ENCODE assay signal across 8 cellular contexts in the genomic region with DNA sequence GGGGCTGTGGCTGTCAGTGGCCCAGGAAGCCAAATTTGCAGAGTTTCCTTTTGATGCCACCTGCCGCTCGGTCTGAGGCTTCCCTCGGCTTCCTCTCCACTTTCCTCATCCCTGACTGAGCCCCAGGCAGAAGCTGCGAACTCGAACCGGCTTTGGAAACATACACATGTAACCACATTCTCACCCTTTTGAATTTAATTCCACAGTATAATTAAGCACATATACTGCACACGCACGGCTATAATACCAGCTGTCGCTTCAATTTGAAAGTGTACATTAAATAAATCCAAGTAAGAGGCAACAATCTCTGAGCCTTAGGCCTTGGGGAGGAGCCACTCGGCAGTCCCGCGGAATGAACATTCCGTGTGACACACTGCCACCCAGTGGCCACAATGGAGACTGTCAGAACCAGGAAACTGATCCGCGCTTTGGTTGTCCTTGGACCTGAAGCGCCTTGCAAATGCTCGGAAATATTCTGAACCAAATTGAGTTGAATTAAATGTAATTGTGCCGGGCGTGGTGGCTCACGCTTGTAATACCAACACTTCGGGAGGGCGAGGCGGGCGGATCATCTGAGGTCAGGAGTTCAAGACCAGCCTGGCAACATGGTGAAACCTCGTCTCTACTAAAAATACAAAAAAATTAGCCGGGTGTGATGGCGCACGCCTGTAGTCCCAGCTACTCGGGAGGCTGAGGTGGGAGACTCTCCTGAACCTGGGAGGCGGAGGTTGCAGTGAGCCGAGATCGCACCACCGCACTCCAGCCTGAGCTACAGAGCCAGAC.
A peak's percentile ranks its signal among the peaks of the same experiment; 100 is the strongest.
DNase-seq lines count a peak whose midpoint lies in the region; ATAC-seq lines count a peak whose summit lies in the region.

No MANE protein-coding gene starts in this region.

- peak; percentile 83 to 86 for ATAC-seq in CD4-positive, CD25-positive, alpha-beta regulatory T cell (ENCODE audit: low read depth in 2 of 2)
- ATAC-seq in GM19397 (IDR thresholded peaks at IDR 0.05; ENCODE audit: unreplicated experiment) = peak; percentile 80
- peak; percentile 92 for ATAC-seq in HG03521 (IDR thresholded peaks at IDR 0.05; ENCODE audit: unreplicated experiment)

- H3K4me3 Mint-ChIP-seq in CD4-positive, CD25-positive, alpha-beta regulatory T cell = peak overlapping the region; percentile 1 to 88 (median 75)
- H3K4me3 Mint-ChIP-seq in activated CD4-positive, alpha-beta memory T cell treated with anti-CD3 and anti-CD28 coated beads, Interleukin-2, amount 10 ng/mL, durations not matched to agents 7 days and 5 days = peak overlapping the region; percentile 71

- peak overlapping the region in 2 of 3 donors; percentile 34 to 90 for H3K27ac Mint-ChIP-seq in CD4-positive, CD25-positive, alpha-beta regulatory T cell
- H3K27ac Mint-ChIP-seq in activated CD4-positive, alpha-beta memory T cell treated with anti-CD3 and anti-CD28 coated beads, Interleukin-2, amount 10 ng/mL, durations not matched to agents 7 days and 5 days = peak overlapping the region; percentile 63

- no peaks in the 10 kb centered on the region for H3K9me3 ChIP-seq in CD4-positive, CD25-positive, alpha-beta regulatory T cell (ENCODE audit: control insufficient read depth in 2 of 2, low read length in 2 of 2)

- peaks cover 17% of the 10 kb centered on the region for H3K4me1 ChIP-seq in CD4-positive, CD25-positive, alpha-beta regulatory T cell (ENCODE audit: control insufficient read depth, insufficient read depth, low read length, poor library complexity, severe bottlenecking)

- peak overlapping the region; percentile 75 for H3K4me3 ChIP-seq in CD4-positive, CD25-positive, alpha-beta regulatory T cell (ENCODE audit: low read depth, low read length)

- no peaks in the 10 kb centered on the region for H3K27me3 ChIP-seq in CD4-positive, CD25-positive, alpha-beta regulatory T cell (ENCODE audit: control insufficient read depth, insufficient read depth, low read length)

- peaks cover 4% of the 10 kb centered on the region for H3K27me3 Mint-ChIP-seq in CD4-positive, CD25-positive, alpha-beta regulatory T cell
- peaks cover 4% of the 10 kb centered on the region for H3K27me3 Mint-ChIP-seq in activated CD4-positive, alpha-beta memory T cell treated with anti-CD3 and anti-CD28 coated beads, Interleukin-2, amount 10 ng/mL, durations not matched to agents 7 days and 5 days

- H3K4me1 Mint-ChIP-seq in CD4-positive, CD25-positive, alpha-beta regulatory T cell = peaks cover 16 to 31% (median 21%) of the 10 kb centered on the region in 4 donors
- peaks cover 39% of the 10 kb centered on the region for H3K4me1 Mint-ChIP-seq in activated CD4-positive, alpha-beta memory T cell treated with anti-CD3 and anti-CD28 coated beads, Interleukin-2, amount 10 ng/mL, durations not matched to agents 7 days and 5 days

- CTCF ChIA-PET in activated CD4-positive, alpha-beta memory T cell treated with anti-CD3 and anti-CD28 coated beads, Interleukin-2, amount 10 ng/mL, durations not matched to agents 7 days and 5 days (lab: Charles Lee) = interaction anchor here (0.6 to 3.1 kb wide), 13 partner anchors 9 to 1409 kb away, joined by 3 to 9 read pairs (median 4); no protein-coding TSS in a partner anchor

- peak; percentile 65 to 89 (median 80) for DNase-seq in CD4-positive, CD25-positive, alpha-beta regulatory T cell
- DNase-seq in NCI-H526 (lab: John Stamatoyannopoulos, UW) = peak; percentile 73 to 91
- peak; percentile 88 for DNase-seq in activated CD4-positive, alpha-beta memory T cell treated with anti-CD3 and anti-CD28 coated beads, Interleukin-2, amount 10 ng/mL, durations not matched to agents 7 days and 5 days
- peak; percentile 73 for DNase-seq in effector CD4-positive, alpha-beta T cell
- DNase-seq in medulla oblongata (ENCODE audit: extremely low spot score) = peak; percentile 92
- DNase-seq in stimulated activated CD8-positive, alpha-beta memory T cell treated with anti-CD3 and anti-CD28 coated beads, Interleukin-12 subunit alpha, Interleukin-12 subunit beta, amount 100 ng/mL, for 1 hour (ENCODE audit: low read depth) = peak; percentile 69

- POLR2A ChIA-PET in activated CD4-positive, alpha-beta memory T cell treated with anti-CD3 and anti-CD28 coated beads, Interleukin-2, amount 10 ng/mL, durations not matched to agents 7 days and 5 days (lab: Charles Lee) = interaction anchor here (0.9 kb wide), 1 partner anchor 119 kb away, joined by 3 read pairs; no protein-coding TSS in a partner anchor

- H3K36me3 Mint-ChIP-seq in CD4-positive, CD25-positive, alpha-beta regulatory T cell = no peaks in the 10 kb centered on the region
- H3K36me3 Mint-ChIP-seq in activated CD4-positive, alpha-beta memory T cell treated with anti-CD3 and anti-CD28 coated beads, Interleukin-2, amount 10 ng/mL, durations not matched to agents 7 days and 5 days (ENCODE audit: low read depth) = no peaks in the 10 kb centered on the region

- peak overlapping the region; percentile 5 for H3K27ac ChIP-seq in CD4-positive, CD25-positive, alpha-beta regulatory T cell (ENCODE audit: insufficient read depth, low read length, poor library complexity, severe bottlenecking)

- no peaks in the 10 kb centered on the region for H3K9me3 Mint-ChIP-seq in CD4-positive, CD25-positive, alpha-beta regulatory T cell
- H3K9me3 Mint-ChIP-seq in activated CD4-positive, alpha-beta memory T cell treated with anti-CD3 and anti-CD28 coated beads, Interleukin-2, amount 10 ng/mL, durations not matched to agents 7 days and 5 days = no peaks in the 10 kb centered on the region

- no peaks in the 10 kb centered on the region for H3K36me3 ChIP-seq in CD4-positive, CD25-positive, alpha-beta regulatory T cell (ENCODE audit: control insufficient read depth, insufficient read depth, low read length)

Comparison
In these comparisons a context has a peak if more than half of its experiments do, and no peak if none do; other contexts are left out.
1. Peak in every context shown above with its lines: DNase-seq, ATAC-seq, H3K4me3 ChIP-seq and H3K27ac ChIP-seq.